ENCODE assay signal across 22 cellular contexts in genomic region chr12:42560977-42561376, GRCh38. TPM values are rescaled to one million over a fixed set of nuclear protein-coding genes. Genes with fewer than 3 reads are reported as not detected.
"Had no signal": no experiment of that assay in that cellular context is flagged by ENCODE, and none has a peak within 500 bp of the region (broad histone marks: within the 10 kb centered on the region; RNA-seq: fewer than 3 reads in every experiment).

No MANE protein-coding gene starts in this region.

- H3K4me1 ChIP-seq: breast epithelium, esophagus squamous epithelium, thyroid gland had no signal

- H3K27ac ChIP-seq: breast epithelium, coronary artery, esophagus squamous epithelium, gastroesophageal sphincter, lower lobe of right lung, thyroid gland had no signal

- H3K9me3 ChIP-seq: breast epithelium, esophagus squamous epithelium, gastroesophageal sphincter, lower lobe of right lung, thyroid gland had no signal

- H3K4me3 ChIP-seq: breast epithelium, coronary artery, esophagus squamous epithelium, gastroesophageal sphincter, lower lobe of right lung, thyroid gland had no signal

- DNase-seq: activated CD4-positive, alpha-beta T cell treated with anti-CD3 and anti-CD28 coated beads, Interleukin-2, amount 50 U/mL, for 4 hours; activated CD8-positive, alpha-beta memory T cell treated with anti-CD3 and anti-CD28 coated beads, Interleukin-2, amount 50 U/mL, for 48 hours; activated naive CD4-positive, alpha-beta T cell; activated T-cell treated with anti-CD3 and anti-CD28 coated beads, Interleukin-2, amount 50 U/mL, for 4 hours; amniotic stem cell; endodermal cell; esophagus squamous epithelium; head of caudate nucleus; islet precursor cell; left colon; lower lobe of right lung; mesendoderm; naive thymus-derived CD8-positive, alpha-beta T cell; stimulated activated CD4-positive, alpha-beta T cell treated with anti-CD3 and anti-CD28 coated beads, Interleukin-1b, Interleukin-23, amount 100 ng/mL, for 48 hours; substantia nigra; T1000; thyroid gland had no signal

- H3K36me3 ChIP-seq: breast epithelium, esophagus squamous epithelium, gastroesophageal sphincter, lower lobe of right lung, thyroid gland had no signal

- H3K27me3 ChIP-seq: breast epithelium, esophagus squamous epithelium, gastroesophageal sphincter, thyroid gland had no signal

- ATAC-seq: activated T-cell treated with anti-CD3 and anti-CD28 coated beads, Interleukin-2, amount 50 U/mL, for 4 hours; gastroesophageal sphincter; left colon; lower lobe of right lung; naive thymus-derived CD8-positive, alpha-beta T cell; WTC11 had no signal

RNA-seq across cellular contexts. Expression of gene PRICKLE1, which starts 28.6 kb away (rescaled TPM):
- total RNA-seq: activated CD8-positive, alpha-beta memory T cell treated with anti-CD3 and anti-CD28 coated beads for 36 hours; activated T-cell treated with anti-CD3 and anti-CD28 coated beads, Interleukin-2, amount 50 U/mL, for 4 hours had no signal
